In genomic region chr12:25833657-25834056, GRCh38 we compare ENCODE assay signal across 26 cellular contexts.
DNase-seq lines count a peak whose midpoint lies in the region; ATAC-seq, FAIRE-seq and TF ChIP-seq lines count a peak whose summit lies in the region.
"Had no signal": no experiment of that assay in that cellular context is flagged by ENCODE, and none has a peak within 500 bp of the region (broad histone marks: within the 10 kb centered on the region; RNA-seq: fewer than 3 reads in every experiment).

No MANE protein-coding gene starts in this region.

- no peak overlapping the region for H3K4me2 ChIP-seq in A549

- TF ChIP-seq RAD21 in A549 (conservative IDR thresholded peaks at IDR 0.05 in 1 of 2, IDR thresholded peaks at IDR 0.05 in 1 of 2): no peak

- peaks cover 47% of the 10 kb centered on the region for H3K4me1 Mint-ChIP-seq in HFFc6 (ENCODE audit: low read depth)

- H3K4me3 ChIP-seq in A549 (no peak overlapping the region), choroid plexus epithelial cell (ENCODE audit: low read depth, low read length) (no peak overlapping the region), fibroblast of villous mesenchyme (ENCODE audit: low read depth, low read length) (no peak overlapping the region), coronary artery (no peak overlapping the region)
- H3K4me3 ChIP-seq: HAP-1, K562 had no signal

- ATAC-seq in A549 (no peak), HG02884 (IDR thresholded peaks at IDR 0.05; ENCODE audit: unreplicated experiment) (no peak)
- ATAC-seq: HepG2, K562, Panc1 had no signal

- no peaks in the 10 kb centered on the region for H3K9me3 Mint-ChIP-seq in HFFc6

- peaks cover 11% of the 10 kb centered on the region for H3K4me1 ChIP-seq in A549
- H3K4me1 ChIP-seq: BE2C had no signal

- FAIRE-seq in A549 (lab: Jason Lieb, UNC): no peak
- FAIRE-seq: HepG2, K562 had no signal

- DNase-seq in A549 (ENCODE audit: low read depth in 1 of 2, low spot score in 1 of 2) (no peak), HFFc6 (no peak), choroid plexus epithelial cell (ENCODE audit: low read depth) (peak; percentile 29), fibroblast of villous mesenchyme (ENCODE audit: low read depth) (peak; percentile 57), activated gamma-delta T cell treated with Interleukin-2 at 50 U/mL for 16 hours (no peak), coronary artery (ENCODE audit: low spot score) (no peak)
- no peak for DNase-seq in activated CD4-positive, CD25-positive, alpha-beta regulatory T cell (lab: John Stamatoyannopoulos, UW)
- DNase-seq: ACHN; BE2C; Calu3; DMS79 treated with DMSO at 0.1 percent for 48 hours; Kasumi-1; NCI-H2029; NCI-H446 treated with DMSO at 0.1 percent for 48 hours; NCI-H526; NCI-H82; NK-92 treated with Interleukin-12 subunit alpha and Interleukin-12 subunit beta, amount 100 ng/mL, for 24 hours; SHP77 had no signal

- POLR2A ChIA-PET in A549 (lab: Yijun Ruan, JAX): no interaction called here

- no peaks in the 10 kb centered on the region for H3K36me3 Mint-ChIP-seq in HFFc6 (ENCODE audit: low read depth)
- H3K36me3 Mint-ChIP-seq: CD14-positive monocyte had no signal

- peaks cover 3% of the 10 kb centered on the region; the same call in 1 of the 3 replicates for H3K9me3 ChIP-seq in A549
- H3K9me3 ChIP-seq: BE2C, HAP-1 had no signal

- no peak overlapping the region for H3K27ac ChIP-seq in A549
- no peak overlapping the region for H3K27ac ChIP-seq in coronary artery
- H3K27ac ChIP-seq: 22Rv1, RWPE1 had no signal

- peak overlapping the region; percentile 25; the same call in 1 of the 2 replicates for H3K27ac Mint-ChIP-seq in HFFc6
- H3K27ac Mint-ChIP-seq: CD14-positive monocyte had no signal

- TF ChIP-seq CTCF in A549 (IDR thresholded peaks at IDR 0.05) (no peak), HFFc6 (IDR thresholded peaks at IDR 0.05) (no peak), choroid plexus epithelial cell (conservative IDR thresholded peaks at IDR 0.05; ENCODE audit: low read depth, low read length) (no peak), fibroblast of villous mesenchyme (IDR thresholded peaks at IDR 0.05; ENCODE audit: insufficient read depth, low read depth, low read length) (no peak), coronary artery (IDR thresholded peaks at IDR 0.05) (no peak)

- CTCF ChIA-PET in A549 (lab: Yijun Ruan, JAX): no interaction called here

- no peaks in the 10 kb centered on the region; the same call in none of the 2 replicates for H3K27me3 Mint-ChIP-seq in HFFc6 (ENCODE audit: insufficient read depth)

- TF ChIP-seq POLR2A in A549 (IDR thresholded peaks at IDR 0.05; ENCODE audit: low read length): no peak

- no peak for TF ChIP-seq EP300 in A549 (IDR thresholded peaks at IDR 0.05)

- H3K4me3 Mint-ChIP-seq in HFFc6: peak overlapping the region; percentile 22; the same call in 1 of the 2 replicates
- H3K4me3 Mint-ChIP-seq: CD14-positive monocyte had no signal

- WGBS in A549 (ENCODE audit: missing lambda C conversion rate): 41% methylated on average over 2 of the region's 2 CpGs

TF ChIP-seq in A549, 52 proteins besides CTCF, POLR2A, EP300 and RAD21:
- TF ChIP-seq NFE2L2 (conservative IDR thresholded peaks at IDR 0.05; ENCODE audit: low read length) (no peak), MAFK (IDR thresholded peaks at IDR 0.05; ENCODE audit: partially characterized antibody) (peak; percentile 25)

Comparison
In these comparisons a context has a peak if more than half of its experiments do, and no peak if none do; other contexts are left out.
1. DNase-seq: peak in choroid plexus epithelial cell (single experiment) and fibroblast of villous mesenchyme (single experiment); none in A549 (0 of 2), HFFc6 (single experiment), activated gamma-delta T cell treated with Interleukin-2 at 50 U/mL for 16 hours (single experiment), coronary artery (single experiment) and activated CD4-positive, CD25-positive, alpha-beta regulatory T cell (0 of 4).